In the genomic region with DNA sequence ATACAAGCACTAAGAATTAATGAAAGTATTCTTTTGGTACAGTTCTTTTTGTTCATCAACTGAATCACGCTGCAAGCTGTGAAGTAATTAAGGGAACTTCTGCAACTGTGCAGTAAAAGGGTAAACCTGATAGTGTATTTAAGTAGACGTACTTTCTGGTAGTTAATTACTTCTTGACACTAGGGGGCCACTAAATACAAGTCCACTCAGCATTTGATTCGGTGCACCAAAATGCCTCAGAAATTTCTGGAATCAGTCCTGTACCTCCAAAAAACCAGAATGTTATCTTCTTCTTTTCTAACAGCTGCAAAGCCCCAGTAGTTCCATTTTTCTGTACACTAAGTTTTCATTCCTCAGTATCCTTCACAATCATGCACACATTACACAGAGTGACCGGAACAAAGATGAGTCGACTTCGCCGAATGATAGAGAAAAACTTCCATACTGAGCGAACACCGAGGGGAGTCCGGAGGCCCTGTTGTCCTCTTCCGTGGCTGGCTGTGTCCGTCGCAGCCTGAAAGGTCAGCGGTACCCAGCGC, we compare ENCODE assay signal across 8 cellular contexts. TPM values are rescaled to one million over a fixed set of nuclear protein-coding genes. Genes with fewer than 3 reads are reported as not detected.
DNase-seq lines count a peak whose midpoint lies in the region; ATAC-seq, FAIRE-seq and TF ChIP-seq lines count a peak whose summit lies in the region.

No MANE protein-coding gene starts in this region.

- H3K4me1 ChIP-seq in endothelial cell of umbilical vein (ENCODE audit: control insufficient read depth, extremely low read depth, insufficient read depth, low read length) (peaks cover 17% of the 10 kb centered on the region), mucosa of rectum (ENCODE audit: control insufficient read depth in 2 of 2, insufficient read depth in 2 of 2, low read length in 2 of 2) (peaks cover 20 to 21% of the 10 kb centered on the region in 2 donors)

- CTCF ChIA-PET in endothelial cell of umbilical vein (lab: Charles Lee): interaction anchor here (0.9 to 1.2 kb wide), 4 partner anchors 23 to 137 kb away, joined by 3 read pairs; no protein-coding TSS in a partner anchor

- no peak for TF ChIP-seq POLR2A in endothelial cell of umbilical vein (IDR thresholded peaks at IDR 0.05; ENCODE audit: low read depth, low read length)

- H3K4me3 ChIP-seq in Jurkat, Clone E6-1 (ENCODE audit: low read length): peak overlapping the region; percentile 99
- H3K4me3 ChIP-seq in endothelial cell of umbilical vein (replicated peaks in 1 of 3; ENCODE audit: insufficient read depth in 1 of 3, low read depth in 1 of 3, low read length in 3 of 3): peak overlapping the region; percentile 73 to 98 (median 86)
- H3K4me3 ChIP-seq in mucosa of rectum (ENCODE audit: low read length in 2 of 2): peak overlapping the region; percentile 95 to 97

- TSS peak; percentile 71 for BruUV-seq in endothelial cell of umbilical vein (replicated peaks; lab: Mats Ljungman, UMichigan)

- ATAC-seq in GM21576 (IDR thresholded peaks at IDR 0.05; ENCODE audit: unreplicated experiment): peak; percentile 35

- H4K20me1 ChIP-seq in endothelial cell of umbilical vein (replicated peaks; ENCODE audit: control insufficient read depth, extremely low read depth, insufficient read depth, low read length): no peaks in the 10 kb centered on the region

- H2AFZ ChIP-seq in endothelial cell of umbilical vein (ENCODE audit: low read depth, low read length): peak overlapping the region; percentile 99

- dilution Hi-C loops in endothelial cell of umbilical vein (cut with MboI; ENCODE audit: extremely low pct_ligation_motif_present, low sequenced_read_pairs): no loop called here

- peak overlapping the region; percentile 84 for H3K4me2 ChIP-seq in endothelial cell of umbilical vein (ENCODE audit: insufficient read depth, low read length)

- H3K27me3 ChIP-seq in endothelial cell of umbilical vein (ENCODE audit: control insufficient read depth in 2 of 2, insufficient read depth in 2 of 2, low read length in 2 of 2) (no peaks in the 10 kb centered on the region), mucosa of rectum (ENCODE audit: control insufficient read depth in 2 of 2, insufficient read depth in 2 of 2, low read length in 2 of 2) (no peaks in the 10 kb centered on the region)

- H3K36me3 ChIP-seq in endothelial cell of umbilical vein (ENCODE audit: control insufficient read depth in 2 of 2, extremely low read depth in 1 of 2, insufficient read depth in 2 of 2, low read length in 2 of 2) (peaks cover 0 to 5% of the 10 kb centered on the region in 2 experiments), mucosa of rectum (ENCODE audit: control insufficient read depth in 2 of 2, insufficient read depth in 2 of 2, low read length in 2 of 2) (peaks cover 15 to 26% of the 10 kb centered on the region in 2 donors)

- H3K27ac ChIP-seq in endothelial cell of umbilical vein (ENCODE audit: insufficient read depth, low read depth, low read length): peak overlapping the region; percentile 16
- H3K27ac ChIP-seq in mucosa of rectum (ENCODE audit: low read depth in 2 of 2, low read length in 2 of 2): peak overlapping the region; percentile 76 to 77

- H3K9ac ChIP-seq in endothelial cell of umbilical vein (replicated peaks; ENCODE audit: extremely low read depth, insufficient read depth, low read length) (peak overlapping the region; percentile 68), mucosa of rectum (ENCODE audit: low read depth in 1 of 2, low read length in 2 of 2) (peak overlapping the region; percentile 82 to 87)

- H3K9me1 ChIP-seq in endothelial cell of umbilical vein (replicated peaks; ENCODE audit: control insufficient read depth, extremely low read depth, insufficient read depth, low read length): no peaks in the 10 kb centered on the region

- intact Hi-C loops in endothelial cell of umbilical vein (cut with micrococcal nuclease): loop anchor here (1.0 to 2.0 kb wide), 3 partner anchors 153 to 1490 kb away; partner anchors contain the start of gene HMGCR

- POLR2A ChIA-PET in endothelial cell of umbilical vein (lab: Charles Lee): no interaction called here

- H3K79me2 ChIP-seq in endothelial cell of umbilical vein (ENCODE audit: control insufficient read depth, insufficient read depth, low read length): peaks cover 40% of the 10 kb centered on the region

- peak; percentile 3 to 43 for TF ChIP-seq CTCF in endothelial cell of umbilical vein (IDR thresholded peaks at IDR 0.05; ENCODE audit: extremely low read depth in 1 of 2, insufficient read depth in 1 of 2, low read depth in 1 of 2, low read length in 2 of 2)

- peak; percentile 56 for FAIRE-seq in endothelial cell of umbilical vein (lab: Jason Lieb, UNC)

- DNase-seq in NCI-H510A treated with DMSO at 0.1 percent for 48 hours (lab: John Stamatoyannopoulos, UW) (peak; percentile 8), NCI-H510A (lab: John Stamatoyannopoulos, UW) (no peak), SW 1271 (lab: John Stamatoyannopoulos, UW) (peak; percentile 50 to 86), endothelial cell of umbilical vein (ENCODE audit: low read depth, low spot score) (peak; percentile 66), cortex of kidney (lab: John Stamatoyannopoulos, UW) (no peak)
- DNase-seq in Jurkat, Clone E6-1 (ENCODE audit: low read depth, low spot score): peak; percentile 54

- H3K9me3 ChIP-seq in endothelial cell of umbilical vein (replicated peaks; ENCODE audit: control insufficient read depth, insufficient read depth, low read length): no peaks in the 10 kb centered on the region
- no peaks in the 10 kb centered on the region for H3K9me3 ChIP-seq in mucosa of rectum (ENCODE audit: control insufficient read depth in 2 of 2, low read length in 2 of 2)

TF ChIP-seq in endothelial cell of umbilical vein, 7 proteins besides CTCF, POLR2A, EP300 and RAD21:
- TF ChIP-seq GATA2 (IDR thresholded peaks at IDR 0.05; ENCODE audit: insufficient read depth, insufficient read length, low read depth, low read length) (no peak), EZH2 (IDR thresholded peaks at IDR 0.05; ENCODE audit: borderline replicate concordance, low read depth, low read length, severe bottlenecking) (no peak), POLR2AphosphoS5 (IDR thresholded peaks at IDR 0.05; ENCODE audit: insufficient read depth, low read depth, low read length) (no peak), JUN (IDR thresholded peaks at IDR 0.05; ENCODE audit: borderline replicate concordance, insufficient read depth, insufficient read length, low read depth) (no peak), FOS (IDR thresholded peaks at IDR 0.05; ENCODE audit: borderline replicate concordance, insufficient read depth, low read length) (no peak), MYC (IDR thresholded peaks at IDR 0.05; ENCODE audit: low read depth, low read length) (no peak), MAX (IDR thresholded peaks at IDR 0.05; ENCODE audit: insufficient read depth, insufficient read length) (no peak)

RNA-seq across cellular contexts. Expression of gene GFM2, which starts 0.5 kb away (rescaled TPM):
- polyA plus RNA-seq in Jurkat, Clone E6-1 (2012; ENCODE audit: insufficient read depth, insufficient read length): 47.3 TPM
- total RNA-seq in endothelial cell of umbilical vein: 23.3 and 29.0 TPM in 2 replicates
- 11.5 and 16.5 TPM in 2 replicates for polyA plus RNA-seq in endothelial cell of umbilical vein
- 11.6 and 13.6 TPM in 2 replicates for polyA plus RNA-seq in endothelial cell of umbilical vein (2011; cell fraction: cytosol; rRNA removed)
- 51.6 and 58.9 TPM in 2 replicates for polyA plus RNA-seq in endothelial cell of umbilical vein (2011; cell fraction: nucleus; rRNA removed)
- polyA plus RNA-seq in endothelial cell of umbilical vein (2012): 18.9 and 24.6 TPM in 2 replicates
- polyA minus RNA-seq in endothelial cell of umbilical vein: 25.5 and 29.3 TPM in 2 replicates
- 16.6 TPM for polyA minus RNA-seq in endothelial cell of umbilical vein (2011; cell fraction: cytosol; rRNA and poly(A)+ RNA removed)
- polyA minus RNA-seq in endothelial cell of umbilical vein (2011; cell fraction: nucleus; rRNA and poly(A)+ RNA removed): 40.6 and 42.4 TPM in 2 replicates

RNA-seq across cellular contexts. Expression of gene NSA2, which starts 0.6 kb away (rescaled TPM):
- polyA plus RNA-seq in Jurkat, Clone E6-1 (2012; ENCODE audit: insufficient read depth, insufficient read length): 273 TPM
- total RNA-seq in endothelial cell of umbilical vein: 72.4 and 73.8 TPM in 2 replicates
- polyA plus RNA-seq in endothelial cell of umbilical vein: 9.7 and 20.7 TPM in 2 replicates
- polyA plus RNA-seq in endothelial cell of umbilical vein (2011; cell fraction: cytosol; rRNA removed): 48.9 and 63.6 TPM in 2 replicates
- 14.4 and 34.8 TPM in 2 replicates for polyA plus RNA-seq in endothelial cell of umbilical vein (2011; cell fraction: nucleus; rRNA removed)
- 75.6 and 88.8 TPM in 2 replicates for polyA plus RNA-seq in endothelial cell of umbilical vein (2012)
- polyA minus RNA-seq in endothelial cell of umbilical vein: 12.6 and 14.1 TPM in 2 replicates
- 40.8 TPM for polyA minus RNA-seq in endothelial cell of umbilical vein (2011; cell fraction: cytosol; rRNA and poly(A)+ RNA removed)
- 3.9 and 8.9 TPM in 2 replicates for polyA minus RNA-seq in endothelial cell of umbilical vein (2011; cell fraction: nucleus; rRNA and poly(A)+ RNA removed)

Comparison
In these comparisons a context has a peak if more than half of its experiments do, and no peak if none do; other contexts are left out.
1. DNase-seq: peak in NCI-H510A treated with DMSO at 0.1 percent for 48 hours (single experiment), Jurkat, Clone E6-1 (single experiment), SW 1271 (2 of 2) and endothelial cell of umbilical vein (single experiment); none in NCI-H510A (single experiment) and cortex of kidney (single experiment).
2. Peak in every context shown above with its lines, with median percentiles within 50 percentile points of each other: H3K4me3 ChIP-seq.